Comparison of ENCODE assay signal across 8 cellular contexts in the genomic region with DNA sequence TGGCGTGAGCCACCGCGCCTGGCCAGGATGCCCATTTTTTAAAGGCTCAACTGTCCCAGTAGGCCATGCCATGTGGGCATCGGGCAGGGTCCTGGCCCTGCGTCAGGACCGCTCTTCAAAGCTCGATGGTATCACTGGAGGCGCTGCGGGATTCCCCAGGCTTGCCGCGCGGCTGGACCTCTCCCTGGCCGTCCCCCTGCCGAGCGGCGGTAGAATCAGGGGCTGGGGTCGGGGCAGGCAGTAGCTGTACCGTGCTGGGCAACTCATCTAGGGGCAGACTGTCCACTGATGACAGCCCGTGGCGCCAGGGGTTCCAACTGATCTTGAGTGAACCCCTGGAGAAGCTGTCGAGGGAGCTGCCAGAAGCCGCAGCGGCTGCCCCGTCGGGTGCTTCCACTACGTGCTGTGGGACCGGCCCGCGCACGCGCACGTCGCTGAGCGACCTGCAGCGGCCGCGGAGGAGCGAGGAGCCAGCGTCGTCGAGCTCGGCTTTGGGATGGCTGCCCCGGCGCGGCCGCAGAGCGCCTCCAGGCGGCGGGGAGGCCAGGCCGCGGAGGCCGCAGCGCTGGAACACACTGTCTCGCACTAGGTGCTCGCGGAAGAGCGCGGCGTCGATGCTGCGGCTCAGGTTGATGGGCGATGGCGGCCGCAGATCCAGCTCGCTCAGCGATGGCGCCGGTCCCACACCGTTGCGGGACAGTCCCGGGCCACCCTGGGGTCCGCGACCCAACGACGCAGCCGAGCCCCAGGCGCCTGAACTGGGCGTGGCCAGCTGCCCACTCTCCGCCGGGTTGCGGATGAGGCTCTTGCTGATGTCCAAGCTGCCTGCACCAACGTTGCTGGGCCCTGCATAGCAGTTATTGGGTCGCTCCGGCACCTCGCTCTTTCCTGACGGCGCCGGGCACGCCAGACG. TPM values are rescaled to one million over a fixed set of nuclear protein-coding genes. Genes with fewer than 3 reads are reported as not detected.
DNase-seq lines count a peak whose midpoint lies in the region; ATAC-seq and TF ChIP-seq lines count a peak whose summit lies in the region.

No MANE protein-coding gene starts in this region.

- H3K4me3 ChIP-seq in fibroblast of the aortic adventitia (ENCODE audit: low read depth, low read length): peak overlapping the region; percentile 72

- no peaks in the 10 kb centered on the region for H3K36me3 Mint-ChIP-seq in natural killer cell
- peaks cover 22% of the 10 kb centered on the region for H3K36me3 Mint-ChIP-seq in stimulated activated effector memory CD8-positive, alpha-beta T cell treated with anti-CD3 and anti-CD28 coated beads, Interleukin-12 subunit alpha, Interleukin-12 subunit beta, amount 100 ng/mL, for 72 hours

- peak; percentile 55 for ATAC-seq in HG03432 (IDR thresholded peaks at IDR 0.05; ENCODE audit: unreplicated experiment)
- peak; percentile 91 to 94 (median 93) for ATAC-seq in natural killer cell
- peak; percentile 87 for ATAC-seq in stimulated activated effector memory CD8-positive, alpha-beta T cell treated with anti-CD3 and anti-CD28 coated beads, Interleukin-12 subunit alpha, Interleukin-12 subunit beta, amount 100 ng/mL, for 72 hours

- no peaks in the 10 kb centered on the region for H3K9me3 Mint-ChIP-seq in natural killer cell
- no peaks in the 10 kb centered on the region for H3K9me3 Mint-ChIP-seq in stimulated activated effector memory CD8-positive, alpha-beta T cell treated with anti-CD3 and anti-CD28 coated beads, Interleukin-12 subunit alpha, Interleukin-12 subunit beta, amount 100 ng/mL, for 72 hours

- H3K4me3 Mint-ChIP-seq in natural killer cell: peak overlapping the region; percentile 86
- H3K4me3 Mint-ChIP-seq in stimulated activated effector memory CD8-positive, alpha-beta T cell treated with anti-CD3 and anti-CD28 coated beads, Interleukin-12 subunit alpha, Interleukin-12 subunit beta, amount 100 ng/mL, for 72 hours: peak overlapping the region; percentile 77

- H3K27me3 Mint-ChIP-seq in natural killer cell (ENCODE audit: low read depth in 2 of 2): no peaks in the 10 kb centered on the region

- peak overlapping the region; percentile 83 to 85 for H3K27ac Mint-ChIP-seq in natural killer cell
- H3K27ac Mint-ChIP-seq in stimulated activated effector memory CD8-positive, alpha-beta T cell treated with anti-CD3 and anti-CD28 coated beads, Interleukin-12 subunit alpha, Interleukin-12 subunit beta, amount 100 ng/mL, for 72 hours: peak overlapping the region; percentile 90

- intact Hi-C loops in natural killer cell (cut with micrococcal nuclease): no loop called here

- peaks cover 8 to 10% of the 10 kb centered on the region in 2 donors for H3K4me1 Mint-ChIP-seq in natural killer cell
- H3K4me1 Mint-ChIP-seq in stimulated activated effector memory CD8-positive, alpha-beta T cell treated with anti-CD3 and anti-CD28 coated beads, Interleukin-12 subunit alpha, Interleukin-12 subunit beta, amount 100 ng/mL, for 72 hours: peaks cover 20% of the 10 kb centered on the region

- DNase-seq in D341Med (ENCODE audit: low spot score): peak; percentile 97
- DNase-seq in RPMI8226: peak; percentile 79
- peak; percentile 69 for DNase-seq in activated gamma-delta T cell (lab: John Stamatoyannopoulos, UW)
- peak; percentile 83 for DNase-seq in fibroblast of the aortic adventitia (ENCODE audit: low read depth)
- peak; percentile 71 for DNase-seq in natural killer cell
- DNase-seq in stimulated activated effector memory CD8-positive, alpha-beta T cell treated with anti-CD3 and anti-CD28 coated beads, Interleukin-12 subunit alpha, Interleukin-12 subunit beta, amount 100 ng/mL, for 72 hours (ENCODE audit: low spot score in 2 of 2): peak; percentile 63 to 78
- no peak for DNase-seq in HPDE6-E6E7 (ENCODE audit: extremely low spot score)

- TF ChIP-seq CTCF in fibroblast of the aortic adventitia (IDR thresholded peaks at IDR 0.05; ENCODE audit: insufficient read depth, low read length): peak; percentile 51
- TF ChIP-seq CTCF in natural killer cell (IDR thresholded peaks at IDR 0.05): peak; percentile 43

RNA-seq across cellular contexts. Expression of a gene that starts 5.8 kb away (rescaled TPM):
- 4.2 and 5.5 TPM in 2 replicates for total RNA-seq in fibroblast of the aortic adventitia (ENCODE audit: low replicate concordance)
- 1 to 10 TPM; 2.2 to 5.1 (median 4.8) TPM for total RNA-seq in natural killer cell

RNA-seq across cellular contexts. Expression of a gene that starts 12.7 kb away (rescaled TPM):
- 7.2 and 13.2 TPM in 2 replicates for total RNA-seq in fibroblast of the aortic adventitia (ENCODE audit: low replicate concordance)
- total RNA-seq in natural killer cell: 10 to 100 TPM; 29.1 to 35.6 (median 32.9) TPM

RNA-seq across cellular contexts. Expression of a gene that starts 29.5 kb away (rescaled TPM):
- total RNA-seq in fibroblast of the aortic adventitia (ENCODE audit: low replicate concordance) (47.9 and 52.2 TPM in 2 replicates), natural killer cell (1 to 10 TPM in 2 of 3 donors, under 1 TPM in 1; 0.77 to 1.5 (median 1.2) TPM)

RNA-seq across cellular contexts. Expression of a gene that starts 40.3 kb away (rescaled TPM):
- total RNA-seq in fibroblast of the aortic adventitia (ENCODE audit: low replicate concordance): 17.9 and 59.7 TPM in 2 replicates
- 10 to 100 TPM; 48.5 to 50.4 (median 49.2) TPM for total RNA-seq in natural killer cell

RNA-seq across cellular contexts. Expression of a gene that starts 43.7 kb away (rescaled TPM):
- 1.5 and 3.1 TPM in 2 replicates for total RNA-seq in fibroblast of the aortic adventitia (ENCODE audit: low replicate concordance)
- total RNA-seq in natural killer cell: 1 to 10 TPM in 2 of 3 donors, under 1 TPM in 1; 0.28 to 2.5 (median 1.5) TPM

Comparison
In these comparisons a context has a peak if more than half of its experiments do, and no peak if none do; other contexts are left out.
1. RNA of a gene that starts 29.5 kb away (total RNA-seq): 47.9 to 52.2 TPM in fibroblast of the aortic adventitia; 0.77 to 1.5 TPM in natural killer cell; every median in the first group is over 10 times any median in the second.
2. Peak in every context shown above with its lines, with median percentiles within 50 percentile points of each other: ATAC-seq.